Comparison of ENCODE assay signal across 9 cellular contexts in the genomic region with DNA sequence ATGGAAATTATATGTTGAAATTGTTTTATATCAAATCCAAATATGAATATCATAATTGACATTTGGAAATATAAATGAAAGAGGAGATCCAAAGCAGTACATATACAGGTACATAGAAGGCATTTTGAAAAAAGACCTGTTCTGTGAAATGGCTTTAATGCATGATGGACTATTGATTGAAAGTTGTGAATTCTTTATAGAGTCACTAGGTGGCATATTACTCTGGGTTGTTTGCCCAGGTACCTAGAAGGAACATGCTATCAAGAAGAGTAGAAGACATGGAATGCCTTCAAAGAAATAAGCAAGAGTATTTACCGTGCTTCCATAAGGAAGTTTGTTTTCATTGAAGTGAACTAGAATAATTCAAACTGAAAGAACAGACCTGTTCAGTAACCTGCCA.
DNase-seq lines count a peak whose midpoint lies in the region; ATAC-seq and TF ChIP-seq lines count a peak whose summit lies in the region.
"Had no signal": no experiment of that assay in that cellular context is flagged by ENCODE, and none has a peak within 500 bp of the region (broad histone marks: within the 10 kb centered on the region; RNA-seq: fewer than 3 reads in every experiment).

No MANE protein-coding gene starts in this region.

- H3K27me3 Mint-ChIP-seq in activated T-helper 2 cell treated with anti-CD3 and anti-CD28 coated beads, Interferon-gamma antibody, Interleukin-2, Interleukin-4, amounts not matched to agents 10 μg/mL and 5 μg/mL and 100 μg/mL, durations not matched to agents 14 hours and 24 hours and 36 hours (ENCODE audit: low read depth): no peaks in the 10 kb centered on the region

- H3K36me3 ChIP-seq in A673 (ENCODE audit: insufficient read depth, low read length, poor library complexity, severe bottlenecking): no peaks in the 10 kb centered on the region
- H3K36me3 ChIP-seq: SJCRH30 had no signal

- peaks cover 10% of the 10 kb centered on the region for H3K36me3 Mint-ChIP-seq in activated T-helper 2 cell treated with anti-CD3 and anti-CD28 coated beads, Interferon-gamma antibody, Interleukin-2, Interleukin-4, amounts not matched to agents 10 μg/mL and 5 μg/mL and 100 μg/mL, durations not matched to agents 14 hours and 24 hours and 36 hours (ENCODE audit: low read depth)

- no peak overlapping the region for H3K27ac ChIP-seq in A673 (ENCODE audit: low read depth, low read length, poor library complexity, severe bottlenecking)
- H3K27ac ChIP-seq: SJCRH30 had no signal

- H3K27me3 ChIP-seq in A673 (replicated peaks; ENCODE audit: insufficient read depth, low read depth, low read length, poor library complexity): no peaks in the 10 kb centered on the region
- H3K27me3 ChIP-seq: SJCRH30 had no signal

- TF ChIP-seq CTCF in A673 (conservative IDR thresholded peaks at IDR 0.05; ENCODE audit: low read depth, low read length) (peak; percentile 60), fibroblast of villous mesenchyme (IDR thresholded peaks at IDR 0.05; ENCODE audit: insufficient read depth, low read depth, low read length) (no peak)

- H3K9me3 Mint-ChIP-seq in activated T-helper 2 cell treated with anti-CD3 and anti-CD28 coated beads, Interferon-gamma antibody, Interleukin-2, Interleukin-4, amounts not matched to agents 10 μg/mL and 5 μg/mL and 100 μg/mL, durations not matched to agents 14 hours and 24 hours and 36 hours: peaks cover 6% of the 10 kb centered on the region

- ATAC-seq in GM18873 (IDR thresholded peaks at IDR 0.05; ENCODE audit: low FRiP score, unreplicated experiment) (peak; percentile 52), HG03442 (IDR thresholded peaks at IDR 0.05; ENCODE audit: unreplicated experiment) (no peak), GM18907 (IDR thresholded peaks at IDR 0.05; ENCODE audit: unreplicated experiment) (no peak)

- POLR2A ChIA-PET in A673 (lab: Charles Lee; ENCODE audit: low non-redundant PET): no interaction called here

- peak; percentile 51 for DNase-seq in A673 (ENCODE audit: low spot score)
- DNase-seq in NCI-H748 treated with DMSO at 0.1 percent for 48 hours (lab: John Stamatoyannopoulos, UW): peak; percentile 28
- DNase-seq in fibroblast of villous mesenchyme (ENCODE audit: low read depth): peak; percentile 5
- no peak for DNase-seq in OCI-M2 (lab: John Stamatoyannopoulos, UW; ENCODE audit: unreplicated experiment)
- DNase-seq in activated T-helper 2 cell treated with anti-CD3 and anti-CD28 coated beads, Interferon-gamma antibody, Interleukin-2, Interleukin-4, amounts not matched to agents 10 μg/mL and 5 μg/mL and 100 μg/mL, durations not matched to agents 14 hours and 24 hours and 36 hours (ENCODE audit: low spot score): no peak

- CTCF ChIA-PET in A673 (lab: Charles Lee): no interaction called here

- BruUV-seq in A673 (replicated peaks; lab: Mats Ljungman, UMichigan): no TSS peak

- no peak overlapping the region for H3K27ac Mint-ChIP-seq in activated T-helper 2 cell treated with anti-CD3 and anti-CD28 coated beads, Interferon-gamma antibody, Interleukin-2, Interleukin-4, amounts not matched to agents 10 μg/mL and 5 μg/mL and 100 μg/mL, durations not matched to agents 14 hours and 24 hours and 36 hours

- intact Hi-C loops in A673 (cut with micrococcal nuclease; ENCODE audit: unreplicated experiment): loop anchor here (10.0 kb wide), 2 partner anchors 95 to 225 kb away; a partner anchor contains a TSS
- intact Hi-C loops in activated T-helper 2 cell treated with anti-CD3 and anti-CD28 coated beads, Interferon-gamma antibody, Interleukin-2, Interleukin-4, amounts not matched to agents 10 μg/mL and 5 μg/mL and 100 μg/mL, durations not matched to agents 14 hours and 24 hours and 36 hours (cut with micrococcal nuclease): loop anchor here (1.0 to 5.0 kb wide), 2 partner anchors 98 to 218 kb away; no protein-coding TSS in a partner anchor

- no peaks in the 10 kb centered on the region for H3K4me1 ChIP-seq in A673 (ENCODE audit: insufficient read depth, low read length, poor library complexity, severe bottlenecking)
- H3K4me1 ChIP-seq: SJCRH30 had no signal

- no peaks in the 10 kb centered on the region for H3K4me1 Mint-ChIP-seq in activated T-helper 2 cell treated with anti-CD3 and anti-CD28 coated beads, Interferon-gamma antibody, Interleukin-2, Interleukin-4, amounts not matched to agents 10 μg/mL and 5 μg/mL and 100 μg/mL, durations not matched to agents 14 hours and 24 hours and 36 hours (ENCODE audit: low read depth)

- no peak overlapping the region for H3K4me3 ChIP-seq in A673 (ENCODE audit: low read depth, low read length, poor library complexity, severe bottlenecking)
- no peak overlapping the region for H3K4me3 ChIP-seq in fibroblast of villous mesenchyme (ENCODE audit: low read depth, low read length)
- H3K4me3 ChIP-seq: SJCRH30 had no signal

- H3K4me3 Mint-ChIP-seq in activated T-helper 2 cell treated with anti-CD3 and anti-CD28 coated beads, Interferon-gamma antibody, Interleukin-2, Interleukin-4, amounts not matched to agents 10 μg/mL and 5 μg/mL and 100 μg/mL, durations not matched to agents 14 hours and 24 hours and 36 hours (ENCODE audit: low read depth): no peak overlapping the region

- H3K9me3 ChIP-seq in A673 (ENCODE audit: low read depth, low read length, poor library complexity, severe bottlenecking): no peaks in the 10 kb centered on the region
- H3K9me3 ChIP-seq: SJCRH30 had no signal

Comparison
In these comparisons a context has a peak if more than half of its experiments do, and no peak if none do; other contexts are left out.
1. DNase-seq: peak in A673 (single experiment), NCI-H748 treated with DMSO at 0.1 percent for 48 hours (single experiment) and fibroblast of villous mesenchyme (single experiment); none in OCI-M2 (single experiment) and activated T-helper 2 cell treated with anti-CD3 and anti-CD28 coated beads, Interferon-gamma antibody, Interleukin-2, Interleukin-4, amounts not matched to agents 10 μg/mL and 5 μg/mL and 100 μg/mL, durations not matched to agents 14 hours and 24 hours and 36 hours (single experiment).